Comparison of ENCODE assay signal across 8 cellular contexts in genomic region chr15:42581272-42581730, GRCh38. TPM values are rescaled to one million over a fixed set of nuclear protein-coding genes. Genes with fewer than 3 reads are reported as not detected.
DNase-seq lines count a peak whose midpoint lies in the region; ATAC-seq and TF ChIP-seq lines count a peak whose summit lies in the region.

No MANE protein-coding gene starts in this region.

- peak; percentile 70 for DNase-seq in AG10803 (ENCODE audit: low read depth)
- DNase-seq in NOMO-1 treated with dmso at 0.1 percent for 144 hours (lab: John Stamatoyannopoulos, UW; ENCODE audit: unreplicated experiment): peak; percentile 76
- DNase-seq in activated T-cell treated with anti-CD3 and anti-CD28 coated beads for 4 hours: peak; percentile 58
- DNase-seq in epithelial cell of proximal tubule (ENCODE audit: low read depth): no peak
- DNase-seq in mucosa of gallbladder (ENCODE audit: low spot score): peak; percentile 87
- DNase-seq in stimulated activated CD8-positive, alpha-beta memory T cell treated with anti-CD3 and anti-CD28 coated beads, Interleukin-2, amount 100 ng/mL, for 48 hours (ENCODE audit: low read depth in 2 of 2): peak; percentile 71 to 73

- H3K4me3 ChIP-seq in AG10803 (ENCODE audit: low read length): peak overlapping the region; percentile 57
- H3K4me3 ChIP-seq in epithelial cell of proximal tubule (ENCODE audit: low read depth, low read length): peak overlapping the region; percentile 60

- TF ChIP-seq CTCF in AG10803 (conservative IDR thresholded peaks at IDR 0.05; ENCODE audit: low read length): no peak
- TF ChIP-seq CTCF in epithelial cell of proximal tubule (conservative IDR thresholded peaks at IDR 0.05; ENCODE audit: low read depth, low read length): no peak

- TF ChIP-seq POLR2A in GM19099 (IDR thresholded peaks at IDR 0.05; ENCODE audit: extremely low read depth, insufficient read length, low read depth): peak; percentile 30

- ATAC-seq in HG03460 (IDR thresholded peaks at IDR 0.05; ENCODE audit: unreplicated experiment): peak; percentile 71

RNA-seq across cellular contexts. Expression of gene STARD9, which starts 5.9 kb away (rescaled TPM):
- total RNA-seq in epithelial cell of proximal tubule: 2.4 and 5.4 TPM in 2 replicates
- 9.8 TPM for total RNA-seq in mucosa of gallbladder

RNA-seq across cellular contexts. Expression of gene HAUS2, which starts 32.7 kb away (rescaled TPM):
- 54.0 and 77.5 TPM in 2 replicates for total RNA-seq in epithelial cell of proximal tubule
- 12.5 TPM for total RNA-seq in mucosa of gallbladder

RNA-seq across cellular contexts. Expression of gene LRRC57, which starts 32.7 kb away (rescaled TPM):
- total RNA-seq in epithelial cell of proximal tubule: 14.7 and 20.3 TPM in 2 replicates
- 22.5 TPM for total RNA-seq in mucosa of gallbladder
